In the genomic region with DNA sequence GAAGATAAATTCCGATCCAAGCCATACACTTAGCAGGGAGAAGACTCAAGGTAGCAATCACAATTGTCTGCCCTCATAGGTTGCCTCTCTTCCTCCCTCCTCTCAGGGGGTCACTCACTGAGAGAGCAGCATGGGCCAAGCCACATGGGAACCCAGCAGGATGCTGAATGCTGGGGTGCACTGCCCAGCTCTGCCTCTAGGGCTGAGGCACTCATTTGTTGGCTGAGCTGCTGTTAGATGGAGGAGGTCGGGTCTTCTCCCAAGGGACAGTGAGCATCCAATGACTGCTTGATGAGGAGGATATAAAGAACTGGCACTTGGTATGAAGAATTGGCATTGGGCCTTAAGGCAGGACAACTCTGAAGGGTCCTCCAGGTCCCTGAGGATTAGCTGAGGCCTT, we compare ENCODE assay signal across 10 cellular contexts.
DNase-seq lines count a peak whose midpoint lies in the region; TF ChIP-seq lines count a peak whose summit lies in the region.
"Had no signal": no experiment of that assay in that cellular context is flagged by ENCODE, and none has a peak within 500 bp of the region (broad histone marks: within the 10 kb centered on the region; RNA-seq: fewer than 3 reads in every experiment).

No MANE protein-coding gene starts in this region.

- POLR2A ChIA-PET in MCF 10A (lab: Yijun Ruan, JAX), result interaction anchor here (0.7 to 2.3 kb wide), 2 partner anchors 10 to 257 kb away, joined by 3 to 13 read pairs; no protein-coding TSS in a partner anchor

- H3K4me3 Mint-ChIP-seq in MCF 10A (ENCODE audit: unreplicated experiment) (no peak overlapping the region), type B pancreatic cell (no peak overlapping the region)
- H3K4me3 Mint-ChIP-seq: activated naive CD8-positive, alpha-beta T cell had no signal

- CTCF ChIA-PET in MCF 10A (lab: Yijun Ruan, JAX), result no interaction called here

- BruUV-seq in MCF 10A (replicated peaks; lab: Mats Ljungman, UMichigan), result no TSS peak

- H3K4me1 Mint-ChIP-seq in MCF 10A (ENCODE audit: insufficient read depth, unreplicated experiment) (no peaks in the 10 kb centered on the region), type B pancreatic cell (ENCODE audit: unreplicated experiment) (peaks cover 9% of the 10 kb centered on the region)

- H3K9me3 ChIP-seq in breast epithelium, result no peaks in the 10 kb centered on the region

- TF ChIP-seq CTCF in MCF 10A (IDR thresholded peaks at IDR 0.05; ENCODE audit: unreplicated experiment) (peak; percentile 63), breast epithelium (IDR thresholded peaks at IDR 0.05) (no peak), HL-60 (IDR thresholded peaks at IDR 0.05; ENCODE audit: insufficient read depth, low read length) (peak; percentile 23), choroid plexus epithelial cell (conservative IDR thresholded peaks at IDR 0.05; ENCODE audit: low read depth, low read length) (peak; percentile 50), type B pancreatic cell (conservative IDR thresholded peaks at IDR 0.05) (peak; percentile 65)

- intact Hi-C loops in MCF 10A (cut with micrococcal nuclease) (no loop called here), breast epithelium (cut with DNase I; ENCODE audit: low total_unique reads) (no loop called here)

- H3K9me3 Mint-ChIP-seq in MCF 10A (ENCODE audit: unreplicated experiment) (no peaks in the 10 kb centered on the region), type B pancreatic cell (no peaks in the 10 kb centered on the region)

- no peaks in the 10 kb centered on the region for H3K36me3 Mint-ChIP-seq in MCF 10A (ENCODE audit: insufficient read depth, unreplicated experiment)
- no peaks in the 10 kb centered on the region for H3K36me3 Mint-ChIP-seq in type B pancreatic cell
- H3K36me3 Mint-ChIP-seq: activated naive CD8-positive, alpha-beta T cell had no signal

- H3K4me1 ChIP-seq in breast epithelium, result no peaks in the 10 kb centered on the region

- no peak overlapping the region for H3K27ac Mint-ChIP-seq in MCF 10A (ENCODE audit: low read depth, unreplicated experiment)
- no peak overlapping the region for H3K27ac Mint-ChIP-seq in type B pancreatic cell
- H3K27ac Mint-ChIP-seq: activated naive CD8-positive, alpha-beta T cell had no signal

- TF ChIP-seq POLR2A in breast epithelium (IDR thresholded peaks at IDR 0.05), result no peak

- H3K36me3 ChIP-seq in breast epithelium, result no peaks in the 10 kb centered on the region

- H3K27ac ChIP-seq in breast epithelium, result no peak overlapping the region
- H3K27ac ChIP-seq in HL-60 (replicated peaks), result no peak overlapping the region

- H3K27me3 ChIP-seq in breast epithelium, result no peaks in the 10 kb centered on the region
- H3K27me3 ChIP-seq in HL-60 (ENCODE audit: insufficient read depth, poor library complexity, severe bottlenecking), result peaks cover 6% of the 10 kb centered on the region

- H3K27me3 Mint-ChIP-seq in MCF 10A (ENCODE audit: insufficient read depth, unreplicated experiment) (no peaks in the 10 kb centered on the region), type B pancreatic cell (no peaks in the 10 kb centered on the region)

- DNase-seq in MCF 10A (ENCODE audit: unreplicated experiment) (peak; percentile 44), breast epithelium (ENCODE audit: low spot score in 2 of 2) (no peak), HL-60 (ENCODE audit: low read depth in 1 of 2, low spot score in 1 of 2) (no peak), choroid plexus epithelial cell (ENCODE audit: low read depth) (no peak), type B pancreatic cell (ENCODE audit: extremely low spot score, unreplicated experiment) (no peak), CD1c-positive myeloid dendritic cell (ENCODE audit: extremely low spot score) (no peak), GM03348 (ENCODE audit: low spot score) (no peak)
- DNase-seq in activated effector memory CD4-positive, alpha-beta T cell treated with Interleukin-2 at 50 U/mL for 16 hours, result no peak
- DNase-seq: kidney had no signal

- H3K4me3 ChIP-seq in breast epithelium, result no peak overlapping the region
- H3K4me3 ChIP-seq in HL-60 (replicated peaks; ENCODE audit: insufficient read depth, low read length), result no peak overlapping the region
- no peak overlapping the region for H3K4me3 ChIP-seq in choroid plexus epithelial cell (ENCODE audit: low read depth, low read length)

Comparison
In these comparisons a context has a peak if more than half of its experiments do, and no peak if none do; other contexts are left out.
1. CTCF ChIP-seq: peak in MCF 10A (single experiment), HL-60 (single experiment), choroid plexus epithelial cell (single experiment) and type B pancreatic cell (single experiment); none in breast epithelium (0 of 3).